ENCODE assay signal across 1 cellular context in the genomic region with DNA sequence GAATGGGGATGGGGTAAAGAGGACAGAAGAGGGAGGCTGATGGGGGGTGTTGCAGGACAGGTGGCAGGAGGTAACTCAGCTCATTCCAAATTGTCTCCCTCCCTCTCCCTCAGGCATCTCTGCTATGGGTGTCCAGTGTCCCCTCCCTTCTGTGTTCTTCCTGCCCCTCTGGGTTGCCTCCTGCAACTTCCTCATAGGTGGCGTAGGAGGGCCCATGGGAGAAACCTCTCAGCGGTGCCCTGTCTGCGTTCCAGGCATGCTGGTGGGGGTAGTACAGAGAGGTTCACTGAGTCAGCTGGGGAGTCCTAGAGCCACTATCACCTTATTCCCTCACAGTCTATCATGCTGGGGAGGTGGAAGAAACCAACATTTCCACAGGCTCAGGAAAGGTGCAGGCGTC.
TF ChIP-seq lines count a peak whose summit lies in the region.

No MANE protein-coding gene starts in this region.

TF ChIP-seq in GM12878, 131 proteins besides CTCF, POLR2A, EP300 and RAD21:
- TF ChIP-seq, protein P1, sequence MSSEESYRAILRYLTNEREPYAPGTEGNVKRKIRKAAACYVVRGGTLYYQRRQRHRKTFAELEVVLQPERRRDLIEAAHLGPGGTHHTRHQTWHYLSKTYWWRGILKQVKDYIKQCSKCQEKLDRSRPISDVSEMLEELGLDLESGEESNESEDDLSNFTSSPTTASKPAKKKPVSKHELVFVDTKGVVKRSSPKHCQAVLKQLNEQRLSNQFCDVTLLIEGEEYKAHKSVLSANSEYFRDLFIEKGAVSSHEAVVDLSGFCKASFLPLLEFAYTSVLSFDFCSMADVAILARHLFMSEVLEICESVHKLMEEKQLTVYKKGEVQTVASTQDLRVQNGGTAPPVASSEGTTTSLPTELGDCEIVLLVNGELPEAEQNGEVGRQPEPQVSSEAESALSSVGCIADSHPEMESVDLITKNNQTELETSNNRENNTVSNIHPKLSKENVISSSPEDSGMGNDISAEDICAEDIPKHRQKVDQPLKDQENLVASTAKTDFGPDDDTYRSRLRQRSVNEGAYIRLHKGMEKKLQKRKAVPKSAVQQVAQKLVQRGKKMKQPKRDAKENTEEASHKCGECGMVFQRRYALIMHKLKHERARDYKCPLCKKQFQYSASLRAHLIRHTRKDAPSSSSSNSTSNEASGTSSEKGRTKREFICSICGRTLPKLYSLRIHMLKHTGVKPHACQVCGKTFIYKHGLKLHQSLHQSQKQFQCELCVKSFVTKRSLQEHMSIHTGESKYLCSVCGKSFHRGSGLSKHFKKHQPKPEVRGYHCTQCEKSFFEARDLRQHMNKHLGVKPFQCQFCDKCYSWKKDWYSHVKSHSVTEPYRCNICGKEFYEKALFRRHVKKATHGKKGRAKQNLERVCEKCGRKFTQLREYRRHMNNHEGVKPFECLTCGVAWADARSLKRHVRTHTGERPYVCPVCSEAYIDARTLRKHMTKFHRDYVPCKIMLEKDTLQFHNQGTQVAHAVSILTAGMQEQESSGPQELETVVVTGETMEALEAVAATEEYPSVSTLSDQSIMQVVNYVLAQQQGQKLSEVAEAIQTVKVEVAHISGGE (CRISPR knock-in tag; IDR thresholded peaks at IDR 0.05): no peak
- TF ChIP-seq SIN3A (IDR thresholded peaks at IDR 0.05; ENCODE audit: low read depth, low read length): no peak
- 0 out of 2 replicates have a peak, but pooled peaks have one; percentile 2 for TF ChIP-seq SPI1 (IDR thresholded peaks at IDR 0.05; ENCODE audit: borderline replicate concordance, insufficient read depth, low read depth, low read length)
- TF ChIP-seq RCOR1 (conservative IDR thresholded peaks at IDR 0.05; ENCODE audit: low read depth, low read length): no peak
- TF ChIP-seq, protein P2, sequence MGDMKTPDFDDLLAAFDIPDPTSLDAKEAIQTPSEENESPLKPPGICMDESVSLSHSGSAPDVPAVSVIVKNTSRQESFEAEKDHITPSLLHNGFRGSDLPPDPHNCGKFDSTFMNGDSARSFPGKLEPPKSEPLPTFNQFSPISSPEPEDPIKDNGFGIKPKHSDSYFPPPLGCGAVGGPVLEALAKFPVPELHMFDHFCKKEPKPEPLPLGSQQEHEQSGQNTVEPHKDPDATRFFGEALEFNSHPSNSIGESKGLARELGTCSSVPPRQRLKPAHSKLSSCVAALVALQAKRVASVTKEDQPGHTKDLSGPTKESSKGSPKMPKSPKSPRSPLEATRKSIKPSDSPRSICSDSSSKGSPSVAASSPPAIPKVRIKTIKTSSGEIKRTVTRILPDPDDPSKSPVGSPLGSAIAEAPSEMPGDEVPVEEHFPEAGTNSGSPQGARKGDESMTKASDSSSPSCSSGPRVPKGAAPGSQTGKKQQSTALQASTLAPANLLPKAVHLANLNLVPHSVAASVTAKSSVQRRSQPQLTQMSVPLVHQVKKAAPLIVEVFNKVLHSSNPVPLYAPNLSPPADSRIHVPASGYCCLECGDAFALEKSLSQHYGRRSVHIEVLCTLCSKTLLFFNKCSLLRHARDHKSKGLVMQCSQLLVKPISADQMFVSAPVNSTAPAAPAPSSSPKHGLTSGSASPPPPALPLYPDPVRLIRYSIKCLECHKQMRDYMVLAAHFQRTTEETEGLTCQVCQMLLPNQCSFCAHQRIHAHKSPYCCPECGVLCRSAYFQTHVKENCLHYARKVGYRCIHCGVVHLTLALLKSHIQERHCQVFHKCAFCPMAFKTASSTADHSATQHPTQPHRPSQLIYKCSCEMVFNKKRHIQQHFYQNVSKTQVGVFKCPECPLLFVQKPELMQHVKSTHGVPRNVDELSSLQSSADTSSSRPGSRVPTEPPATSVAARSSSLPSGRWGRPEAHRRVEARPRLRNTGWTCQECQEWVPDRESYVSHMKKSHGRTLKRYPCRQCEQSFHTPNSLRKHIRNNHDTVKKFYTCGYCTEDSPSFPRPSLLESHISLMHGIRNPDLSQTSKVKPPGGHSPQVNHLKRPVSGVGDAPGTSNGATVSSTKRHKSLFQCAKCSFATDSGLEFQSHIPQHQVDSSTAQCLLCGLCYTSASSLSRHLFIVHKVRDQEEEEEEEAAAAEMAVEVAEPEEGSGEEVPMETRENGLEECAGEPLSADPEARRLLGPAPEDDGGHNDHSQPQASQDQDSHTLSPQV (IDR thresholded peaks at IDR 0.05): no peak
